8 cellular contexts compared by ENCODE assay signal in the genomic region with DNA sequence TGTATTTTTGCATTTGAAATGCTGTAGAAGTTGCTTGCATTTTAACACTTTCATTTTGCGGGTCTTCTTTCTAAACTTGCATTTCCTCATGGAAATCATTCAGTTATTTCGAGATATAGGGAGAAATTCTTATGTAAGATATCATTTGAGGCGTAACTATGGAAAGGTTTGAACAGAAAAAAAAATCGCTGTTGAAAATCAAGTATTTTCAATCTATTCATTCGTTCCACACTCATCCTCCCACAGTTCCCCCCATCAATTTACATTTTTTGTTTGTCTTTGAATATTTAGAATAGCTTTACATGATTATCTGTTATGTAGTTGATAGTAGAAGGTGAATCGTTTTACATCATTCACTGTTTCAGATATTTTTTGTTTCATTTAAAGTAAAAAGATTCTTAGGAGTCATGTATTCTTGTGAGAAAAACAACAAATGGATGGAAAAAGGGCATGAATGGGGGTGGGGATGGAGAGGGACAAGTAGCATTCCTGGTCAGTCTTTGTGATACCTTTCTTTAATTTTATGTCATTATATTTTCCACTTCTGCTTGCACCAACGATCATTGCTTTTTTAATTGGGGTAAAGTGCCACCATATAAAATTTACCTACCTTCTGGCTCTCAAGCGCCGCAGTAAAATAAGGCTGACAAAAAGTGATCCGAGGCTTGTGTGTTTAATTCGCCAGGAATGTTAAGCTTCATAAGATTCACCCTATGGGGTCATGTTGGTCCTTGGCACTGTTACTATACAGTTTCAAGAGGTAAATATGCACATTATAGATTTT. TPM values are rescaled to one million over a fixed set of nuclear protein-coding genes. Genes with fewer than 3 reads are reported as not detected.
A peak's percentile ranks its signal among the peaks of the same experiment; 100 is the strongest.
DNase-seq lines count a peak whose midpoint lies in the region; ATAC-seq, FAIRE-seq and TF ChIP-seq lines count a peak whose summit lies in the region.

No MANE protein-coding gene starts in this region.

- CTCF ChIA-PET in K562 (lab: Yijun Ruan, JAX; ENCODE audit: low intra/inter-chr PET ratio), result no interaction called here

- no peak for FAIRE-seq in K562 (lab: Jason Lieb, UNC)

- H3K4me3 ChIP-seq in K562 (peak overlapping the region; percentile 39), mesenchymal stem cell (ENCODE audit: insufficient read depth in 1 of 2, low read depth in 1 of 2, low read length in 2 of 2) (peak overlapping the region in 1 of 2 experiments; percentile 80)

- no peak overlapping the region for H3K23ac ChIP-seq in mesenchymal stem cell (ENCODE audit: low read length in 2 of 2)

- H3K4me1 ChIP-seq in K562 (replicated peaks in 1 of 2; ENCODE audit: control insufficient read depth in 2 of 2, insufficient read depth in 2 of 2, low read length in 2 of 2) (peaks cover 4 to 15% of the 10 kb centered on the region in 2 experiments; a peak in 4 of 5 replicates), mesenchymal stem cell (ENCODE audit: control insufficient read depth, insufficient read depth, low read depth, low read length) (peaks cover 3% of the 10 kb centered on the region)

- H4K8ac ChIP-seq in mesenchymal stem cell (ENCODE audit: low read length), result no peak overlapping the region

- H3K9me3 ChIP-seq in K562 (replicated peaks; ENCODE audit: control insufficient read depth, insufficient read depth, low read depth, low read length) (no peaks in the 10 kb centered on the region), mesenchymal stem cell (ENCODE audit: control insufficient read depth, low read length) (no peaks in the 10 kb centered on the region)

- no peak overlapping the region for H2BK15ac ChIP-seq in mesenchymal stem cell (ENCODE audit: low read depth, poor library complexity, severe bottlenecking)

- H3K79me2 ChIP-seq in K562 (ENCODE audit: control insufficient read depth, insufficient read depth, low read length), result peaks cover 48% of the 10 kb centered on the region; the same call in 2 of the 3 replicates

- no peak for TF ChIP-seq RAD21 in K562 (CRISPR knock-in tag; conservative IDR thresholded peaks at IDR 0.05 in 1 of 2, IDR thresholded peaks at IDR 0.05 in 1 of 2)

- H3K9ac ChIP-seq in K562 (ENCODE audit: insufficient read depth in 1 of 2, low read depth in 2 of 2, low read length in 2 of 2), result peak overlapping the region in 1 of 2 experiments; percentile 96; a peak in 2 of 4 replicates
- H3K9ac ChIP-seq in mesenchymal stem cell (ENCODE audit: low read length), result peak overlapping the region; percentile 98

- H3K4me2 ChIP-seq in K562 (ENCODE audit: insufficient read depth, low read length) (peak overlapping the region; percentile 77), mesenchymal stem cell (ENCODE audit: low read length, poor library complexity, severe bottlenecking) (peak overlapping the region; percentile 58)

- H2BK120ac ChIP-seq in mesenchymal stem cell (ENCODE audit: low read depth, low read length), result peak overlapping the region; percentile 43

- ATAC-seq in K562, result no peak
- no peak for ATAC-seq in GM18498 (IDR thresholded peaks at IDR 0.05; ENCODE audit: unreplicated experiment)
- ATAC-seq in HG03439 (IDR thresholded peaks at IDR 0.05; ENCODE audit: unreplicated experiment), result no peak

- H3K36me3 Mint-ChIP-seq in HFFc6 (ENCODE audit: low read depth), result no peaks in the 10 kb centered on the region

- no peaks in the 10 kb centered on the region for H3K27me3 ChIP-seq in K562 (ENCODE audit: control insufficient read depth in 2 of 2, insufficient read depth in 2 of 2, low read length in 2 of 2)
- H3K27me3 ChIP-seq in mesenchymal stem cell (ENCODE audit: control insufficient read depth in 1 of 2, insufficient read depth in 1 of 2, low read length in 2 of 2), result no peaks in the 10 kb centered on the region

- peaks cover 1% of the 10 kb centered on the region; the same call in 1 of the 2 replicates for H3K27me3 Mint-ChIP-seq in HFFc6 (ENCODE audit: insufficient read depth)

- H2BK5ac ChIP-seq in mesenchymal stem cell (ENCODE audit: low read depth, low read length, poor library complexity, severe bottlenecking), result no peak overlapping the region

- H2BK12ac ChIP-seq in mesenchymal stem cell (ENCODE audit: low read length in 2 of 2), result no peak overlapping the region

- no peak for TF ChIP-seq POLR2A in K562 (conservative IDR thresholded peaks at IDR 0.05)

- no TSS peak for BruUV-seq in K562 (replicated peaks; lab: Mats Ljungman, UMichigan)

- intact Hi-C loops in K562 (cut with micrococcal nuclease), result loop anchor here (5.0 kb wide), 1 partner anchor 789 kb away; a partner anchor contains a TSS

- no peaks in the 10 kb centered on the region for H3K79me1 ChIP-seq in mesenchymal stem cell (replicated peaks; ENCODE audit: low read length, poor library complexity, severe bottlenecking)

- no peak for TF ChIP-seq CTCF in 22Rv1 (IDR thresholded peaks at IDR 0.05)
- TF ChIP-seq CTCF in HFFc6 (IDR thresholded peaks at IDR 0.05), result no peak
- no peak for TF ChIP-seq CTCF in K562 (IDR thresholded peaks at IDR 0.05 in 2 of 3, conservative IDR thresholded peaks at IDR 0.05 in 1 of 3; ENCODE audit: insufficient read depth in 2 of 3, low read depth in 1 of 3, low read length in 3 of 3)

- H4K91ac ChIP-seq in mesenchymal stem cell (ENCODE audit: low read length), result no peak overlapping the region

- peak overlapping the region; percentile 99 for H3K27ac ChIP-seq in 22Rv1
- H3K27ac ChIP-seq in K562 (ENCODE audit: extremely low read depth, low read depth, low read length), result peak overlapping the region; percentile 92
- H3K27ac ChIP-seq in mesenchymal stem cell (ENCODE audit: low read length, poor library complexity, severe bottlenecking), result peak overlapping the region; percentile 54

- peak overlapping the region; percentile 93 for H3K27ac Mint-ChIP-seq in HFFc6

- no peak overlapping the region for H3K14ac ChIP-seq in mesenchymal stem cell (ENCODE audit: low read length in 2 of 2)

- H3K4me1 Mint-ChIP-seq in HFFc6 (ENCODE audit: low read depth), result peaks cover 62% of the 10 kb centered on the region

- TF ChIP-seq EP300 in K562 (IDR thresholded peaks at IDR 0.05; ENCODE audit: low read length), result no peak

- no peaks in the 10 kb centered on the region for H3K36me3 ChIP-seq in K562 (ENCODE audit: control insufficient read depth, insufficient read depth, low read length)
- H3K36me3 ChIP-seq in mesenchymal stem cell (ENCODE audit: control insufficient read depth in 1 of 2, insufficient read depth in 2 of 2, low read depth in 1 of 2, low read length in 2 of 2), result no peaks in the 10 kb centered on the region

- H4K20me1 ChIP-seq in K562 (replicated peaks; ENCODE audit: control insufficient read depth, insufficient read depth, low read length), result no peaks in the 10 kb centered on the region

- H3K9me3 Mint-ChIP-seq in HFFc6, result no peaks in the 10 kb centered on the region

- POLR2A ChIA-PET in K562 (lab: Yijun Ruan, JAX), result interaction anchor here (0.5 kb wide), 1 partner anchor 234 kb away, joined by 4 read pairs; no protein-coding TSS in a partner anchor

- H2AFZ ChIP-seq in K562 (ENCODE audit: low read depth, low read length), result peak overlapping the region; percentile 61
- no peak overlapping the region for H2AFZ ChIP-seq in mesenchymal stem cell (ENCODE audit: low read depth, low read length)

- H3K9me1 ChIP-seq in K562 (ENCODE audit: control insufficient read depth, insufficient read depth, low read length), result no peaks in the 10 kb centered on the region

- H2AK5ac ChIP-seq in mesenchymal stem cell (ENCODE audit: low read length, severe bottlenecking), result no peak overlapping the region

- WGBS in K562 (ENCODE audit: insufficient coverage, low coverage, missing lambda C conversion rate), result under 1% methylated on average over 11 of the region's 11 CpGs
- 0% methylated on average over 1 of the region's 11 CpGs for WGBS in mesenchymal stem cell

- in situ Hi-C loops in K562 (cut with MboI), result no loop called here

- H3K4ac ChIP-seq in mesenchymal stem cell (ENCODE audit: low read depth in 1 of 2, low read length in 2 of 2), result no peak overlapping the region

- peak overlapping the region; percentile 89 for H3K4me3 Mint-ChIP-seq in HFFc6

- no peak for DNase-seq in HFFc6
- peak in 1 of 4 experiments; percentile 38 for DNase-seq in K562 (ENCODE audit: extremely low read depth in 1 of 4, low spot score in 3 of 4)
- DNase-seq in mesenchymal stem cell, result peak; percentile 56
- no peak for DNase-seq in 8988T
- DNase-seq in NCI-H226, result no peak

- H3K18ac ChIP-seq in mesenchymal stem cell (ENCODE audit: low read depth in 1 of 2, low read length in 2 of 2), result peak overlapping the region in 1 of 2 experiments; percentile 21

RNA-seq across cellular contexts. Expression of a gene that starts 3.2 kb away (rescaled TPM):
- total RNA-seq in HFFc6 (2021; fragmentation: NEBNext Ultra II Directional; extraction: Animal tissue kit (Norgen Biotek cat#: 25700)), result under 1 TPM; 0.35 to 0.71 (median 0.46) TPM
- 0.44 and 0.51 TPM in 2 replicates for total RNA-seq in K562 (2011; cell fraction: chromatin; rRNA removed; ENCODE audit: low replicate concordance)
- 0.26 and 0.50 TPM in 2 replicates for total RNA-seq in K562 (2011; cell fraction: nucleolus; rRNA removed)
- 0.38 and 0.51 TPM in 2 replicates for total RNA-seq in K562 (2011; cell fraction: nucleoplasm; rRNA removed)
- total RNA-seq in K562 (2014; rRNA removed), result 0.09 and 0.24 TPM in 2 replicates
- 0.18 and 0.45 TPM in 2 replicates for total RNA-seq in K562 (2014; rRNA removed; fragmentation: Illumina TruSeq; extraction: Trizol)
- 0.36 and 0.49 TPM in 2 replicates for total RNA-seq in K562 (2015; rRNA removed; fragmentation: Illumina TruSeq; extraction: Trizol)
- total RNA-seq in K562 (2021), result 0.42 and 1.0 TPM in 2 replicates
- polyA plus RNA-seq in K562 (2011; rRNA removed), result 0.34 and 1.1 TPM in 2 replicates
- polyA plus RNA-seq in K562 (2011; cell fraction: cytosol; rRNA removed), result 0.06 and 0.18 TPM in 2 replicates
- 0.47 and 1.4 TPM in 2 replicates for polyA plus RNA-seq in K562 (2011; cell fraction: nucleus; rRNA removed)
- polyA plus RNA-seq in K562 (2012), result 0.25 and 0.42 TPM in 2 replicates
- 0.35 and 0.59 TPM in 2 replicates for polyA plus RNA-seq in K562 (2014; fragmentation: Illumina TruSeq; extraction: Trizol)
- under 1 TPM; 0.76 to 0.77 TPM for polyA plus RNA-seq in K562 (2014; fragmentation: Nextera tagmentation; extraction: Ambion mirVana)
- 0.05 and 1.4 TPM in 2 replicates for polyA plus RNA-seq in K562 (2014; rRNA removed)
- 0.18 and 0.35 TPM in 2 replicates for polyA minus RNA-seq in K562 (2011; rRNA and poly(A)+ RNA removed)
- 1.1 TPM in 1 of 2 replicates, not detected in the other for polyA minus RNA-seq in K562 (2011; cell fraction: cytosol; rRNA and poly(A)+ RNA removed)
- 0.22 and 0.40 TPM in 2 replicates for polyA minus RNA-seq in K562 (2011; cell fraction: nucleus; rRNA and poly(A)+ RNA removed)
- 1.8 TPM for polyA plus RNA-seq in mesenchymal stem cell (2013, experiment 1 of 2)
- 1.8 TPM for polyA plus RNA-seq in mesenchymal stem cell (2013, experiment 2 of 2)

RNA-seq across cellular contexts. Expression of a gene that starts 5.4 kb away (rescaled TPM):
- total RNA-seq in HFFc6 (2021; fragmentation: NEBNext Ultra II Directional; extraction: Animal tissue kit (Norgen Biotek cat#: 25700)), result 10 to 100 TPM; 21.8 to 25.2 (median 22.9) TPM
- 203 and 284 TPM in 2 replicates for total RNA-seq in K562 (2011; cell fraction: chromatin; rRNA removed; ENCODE audit: low replicate concordance)
- total RNA-seq in K562 (2011; cell fraction: nucleolus; rRNA removed), result 117 and 140 TPM in 2 replicates
- total RNA-seq in K562 (2011; cell fraction: nucleoplasm; rRNA removed), result 136 and 162 TPM in 2 replicates
- total RNA-seq in K562 (2014; rRNA removed) (65.3 and 69.9 TPM in 2 replicates), K562 (2014; rRNA removed; fragmentation: Illumina TruSeq; extraction: Trizol) (58.5 and 59.7 TPM in 2 replicates), K562 (2015; rRNA removed; fragmentation: Illumina TruSeq; extraction: Trizol) (50.9 and 60.2 TPM in 2 replicates), K562 (2021) (58.7 and 64.2 TPM in 2 replicates)
- polyA plus RNA-seq in K562 (2011; rRNA removed) (81.4 and 91.1 TPM in 2 replicates), K562 (2014; fragmentation: Illumina TruSeq; extraction: Trizol) (58.4 and 65.2 TPM in 2 replicates), K562 (2014; fragmentation: Nextera tagmentation; extraction: Ambion mirVana) (10 to 100 TPM; 18.8 to 25.8 TPM), K562 (2014; rRNA removed) (55.5 and 73.7 TPM in 2 replicates)
- polyA plus RNA-seq in K562 (2011; cell fraction: cytosol; rRNA removed), result 46.9 and 65.5 TPM in 2 replicates
- polyA plus RNA-seq in K562 (2011; cell fraction: nucleus; rRNA removed), result 106 and 111 TPM in 2 replicates
- polyA plus RNA-seq in K562 (2012), result 41.9 and 61.1 TPM in 2 replicates
- polyA minus RNA-seq in K562 (2011; rRNA and poly(A)+ RNA removed), result 118 and 129 TPM in 2 replicates
- 14.8 and 32.9 TPM in 2 replicates for polyA minus RNA-seq in K562 (2011; cell fraction: cytosol; rRNA and poly(A)+ RNA removed)
- 104 and 111 TPM in 2 replicates for polyA minus RNA-seq in K562 (2011; cell fraction: nucleus; rRNA and poly(A)+ RNA removed)
- 29.2 TPM for polyA plus RNA-seq in mesenchymal stem cell (2013, experiment 1 of 2)
- polyA plus RNA-seq in mesenchymal stem cell (2013, experiment 2 of 2), result 30.7 TPM
